Comparison of ENCODE assay signal across 15 cellular contexts in the genomic region with DNA sequence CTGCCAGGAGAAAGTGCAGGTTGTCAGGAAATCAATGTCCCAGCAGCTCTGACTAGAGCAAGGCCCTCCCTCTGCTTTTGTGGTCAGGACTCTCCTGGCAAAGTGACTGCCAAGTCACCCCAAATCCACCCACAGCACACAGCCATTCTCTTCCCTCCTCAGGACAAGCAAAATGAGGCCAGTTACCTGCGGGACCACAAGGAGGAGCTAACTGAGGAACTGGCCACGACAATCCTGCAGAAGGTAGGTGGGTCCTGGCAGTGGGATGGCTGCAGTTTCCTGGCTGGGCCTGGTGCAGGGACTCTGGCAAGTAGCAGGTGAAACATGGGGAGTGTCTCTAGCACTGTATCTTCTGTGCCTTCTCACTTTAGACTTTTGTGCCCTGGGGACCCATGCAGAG.
"Had no signal": no experiment of that assay in that cellular context is flagged by ENCODE, and none has a peak within 500 bp of the region (broad histone marks: within the 10 kb centered on the region; RNA-seq: fewer than 3 reads in every experiment).

No MANE protein-coding gene starts in this region.

- DNase-seq: activated CD4-positive, alpha-beta T cell treated with anti-CD3 and anti-CD28 coated beads, Interleukin-2, amount 50 U/mL, for 4 hours; activated effector memory CD4-positive, alpha-beta T cell treated with anti-CD3 and anti-CD28 coated beads, Interleukin-2, amount 50 U/mL, for 16 hours; activated naive CD4-positive, alpha-beta T cell treated with anti-CD3 and anti-CD28 coated beads, Interleukin-2, amount 50 U/mL, for 16 hours; activated T-cell treated with anti-CD3 and anti-CD28 coated beads, Interleukin-2, amount 50 U/mL, for 72 hours; cortex of kidney; gastrocnemius medialis; head of caudate nucleus; midbrain; right cardiac atrium; stimulated activated naive CD8-positive, alpha-beta T cell treated with anti-CD3 and anti-CD28 coated beads, Interleukin-15, Interleukin-2, amounts not matched to agents 100 U/mL and 50 U/mL, for 24 hours; substantia nigra; T1000; tibial artery had no signal

- H3K27ac Mint-ChIP-seq: activated T-cell treated with anti-CD3 and anti-CD28 coated beads, Interleukin-2, amount 50 U/mL, for 72 hours; nephron had no signal

- H3K4me3 Mint-ChIP-seq: activated T-cell treated with anti-CD3 and anti-CD28 coated beads, Interleukin-2, amount 50 U/mL, for 72 hours; nephron had no signal

- H3K9me3 Mint-ChIP-seq: activated T-cell treated with anti-CD3 and anti-CD28 coated beads, Interleukin-2, amount 50 U/mL, for 72 hours; nephron had no signal

- ATAC-seq: activated T-cell treated with anti-CD3 and anti-CD28 coated beads, Interleukin-2, amount 50 U/mL, for 72 hours; esophagus mucosa; gastrocnemius medialis; right cardiac atrium; stimulated activated naive CD8-positive, alpha-beta T cell treated with anti-CD3 and anti-CD28 coated beads, Interleukin-15, Interleukin-2, amounts not matched to agents 100 U/mL and 50 U/mL, for 24 hours had no signal

- H3K4me1 Mint-ChIP-seq: nephron had no signal
